In the genomic region with DNA sequence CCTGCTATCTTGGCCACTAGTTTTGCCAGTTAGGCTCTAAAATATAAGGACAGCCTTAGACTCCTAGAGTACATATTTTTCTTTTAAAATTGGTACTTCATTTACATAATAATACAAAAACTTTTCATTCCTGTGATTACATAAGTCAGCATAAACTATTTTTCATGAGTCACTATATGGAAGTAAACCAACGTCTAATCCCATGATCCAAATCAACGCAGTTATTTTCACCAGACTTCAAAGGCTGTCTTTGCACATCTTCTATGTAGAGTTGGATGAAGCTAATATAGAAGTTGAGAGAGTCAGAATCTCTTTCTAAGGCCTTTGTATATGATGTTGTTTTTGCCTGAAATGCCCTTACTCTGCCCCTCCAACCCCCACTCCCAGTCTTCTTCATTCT, we compare ENCODE assay signal across 16 cellular contexts. TPM values are rescaled to one million over a fixed set of nuclear protein-coding genes. Genes with fewer than 3 reads are reported as not detected.
DNase-seq lines count a peak whose midpoint lies in the region; ATAC-seq and TF ChIP-seq lines count a peak whose summit lies in the region.
"Had no signal": no experiment of that assay in that cellular context is flagged by ENCODE, and none has a peak within 500 bp of the region (broad histone marks: within the 10 kb centered on the region; RNA-seq: fewer than 3 reads in every experiment).

No MANE protein-coding gene starts in this region.

- H2AK5ac ChIP-seq in neuronal stem cell (ENCODE audit: low read depth, low read length), result no peak overlapping the region

- H3K27me3 Mint-ChIP-seq in chondrocyte (ENCODE audit: low read depth) (peaks cover 3% of the 10 kb centered on the region), progenitor cell of endocrine pancreas (peaks cover 40% of the 10 kb centered on the region)
- H3K27me3 Mint-ChIP-seq in stimulated activated naive CD8-positive, alpha-beta T cell treated with anti-CD3 and anti-CD28 coated beads, Interleukin-15, amount 100 ng/mL, for 72 hours, result no peaks in the 10 kb centered on the region

- H3K18ac ChIP-seq in neuronal stem cell (ENCODE audit: low read length), result no peak overlapping the region

- H3K4me1 ChIP-seq in neuronal stem cell (ENCODE audit: control insufficient read depth in 2 of 2, insufficient read depth in 1 of 2, low read depth in 1 of 2, low read length in 2 of 2), result no peaks in the 10 kb centered on the region
- H3K4me1 ChIP-seq: HAP-1 had no signal

- H4K8ac ChIP-seq in neuronal stem cell (ENCODE audit: low read depth, low read length), result no peak overlapping the region

- no peak overlapping the region for H2BK12ac ChIP-seq in neuronal stem cell (ENCODE audit: low read length)

- no peaks in the 10 kb centered on the region for H3K36me3 Mint-ChIP-seq in chondrocyte (ENCODE audit: low read depth)
- no peaks in the 10 kb centered on the region for H3K36me3 Mint-ChIP-seq in progenitor cell of endocrine pancreas (ENCODE audit: insufficient read depth)
- H3K36me3 Mint-ChIP-seq: CD4-positive, CD25-positive, alpha-beta regulatory T cell; CD8-positive, alpha-beta T cell had no signal

- H3K36me3 ChIP-seq in neuronal stem cell (replicated peaks in 1 of 2; ENCODE audit: control insufficient read depth in 2 of 2, insufficient read depth in 2 of 2, low read length in 2 of 2), result no peaks in the 10 kb centered on the region
- H3K36me3 ChIP-seq: BLaER1, HAP-1 had no signal

- H2AFZ ChIP-seq in neuronal stem cell (ENCODE audit: low read length), result no peak overlapping the region
- H2AFZ ChIP-seq: GM23338 had no signal

- no peak for ATAC-seq in stimulated activated naive CD8-positive, alpha-beta T cell treated with anti-CD3 and anti-CD28 coated beads, Interleukin-15, amount 100 ng/mL, for 72 hours

- no peak overlapping the region for H3K27ac ChIP-seq in neuronal stem cell (replicated peaks; ENCODE audit: low read length)
- H3K27ac ChIP-seq: BLaER1, C4-2B had no signal

- no peak overlapping the region for H2BK120ac ChIP-seq in neuronal stem cell (ENCODE audit: low read depth, low read length)

- no peak for TF ChIP-seq CTCF in chondrocyte (IDR thresholded peaks at IDR 0.05)
- TF ChIP-seq CTCF in progenitor cell of endocrine pancreas (IDR thresholded peaks at IDR 0.05; ENCODE audit: unreplicated experiment), result no peak

- H3K27ac Mint-ChIP-seq in chondrocyte (ENCODE audit: unreplicated experiment), result peak overlapping the region; percentile 50
- peak overlapping the region; percentile 8 for H3K27ac Mint-ChIP-seq in progenitor cell of endocrine pancreas
- no peak overlapping the region for H3K27ac Mint-ChIP-seq in stimulated activated naive CD8-positive, alpha-beta T cell treated with anti-CD3 and anti-CD28 coated beads, Interleukin-15, amount 100 ng/mL, for 72 hours
- H3K27ac Mint-ChIP-seq: B cell; CD4-positive, CD25-positive, alpha-beta regulatory T cell; CD8-positive, alpha-beta T cell; GM23338 had no signal

- H3K4me1 Mint-ChIP-seq in chondrocyte (ENCODE audit: low read depth), result peaks cover 21% of the 10 kb centered on the region
- H3K4me1 Mint-ChIP-seq in progenitor cell of endocrine pancreas (ENCODE audit: low read depth), result no peaks in the 10 kb centered on the region
- H3K4me1 Mint-ChIP-seq in stimulated activated naive CD8-positive, alpha-beta T cell treated with anti-CD3 and anti-CD28 coated beads, Interleukin-15, amount 100 ng/mL, for 72 hours, result peaks cover 6% of the 10 kb centered on the region

- no peak overlapping the region for H3K14ac ChIP-seq in neuronal stem cell (ENCODE audit: low read length)

- H3K79me1 ChIP-seq in neuronal stem cell (ENCODE audit: low read depth, low read length), result no peaks in the 10 kb centered on the region

- H3K4me3 Mint-ChIP-seq in chondrocyte (ENCODE audit: unreplicated experiment) (no peak overlapping the region), progenitor cell of endocrine pancreas (ENCODE audit: low read depth) (no peak overlapping the region)
- H3K4me3 Mint-ChIP-seq in stimulated activated naive CD8-positive, alpha-beta T cell treated with anti-CD3 and anti-CD28 coated beads, Interleukin-15, amount 100 ng/mL, for 72 hours, result no peak overlapping the region
- H3K4me3 Mint-ChIP-seq: B cell; CD8-positive, alpha-beta T cell; GM23338 had no signal

- H3K9me3 Mint-ChIP-seq in chondrocyte (ENCODE audit: low read depth) (peaks cover 7% of the 10 kb centered on the region), progenitor cell of endocrine pancreas (ENCODE audit: low read depth) (no peaks in the 10 kb centered on the region)
- H3K9me3 Mint-ChIP-seq in stimulated activated naive CD8-positive, alpha-beta T cell treated with anti-CD3 and anti-CD28 coated beads, Interleukin-15, amount 100 ng/mL, for 72 hours, result no peaks in the 10 kb centered on the region
- H3K9me3 Mint-ChIP-seq: CD4-positive, CD25-positive, alpha-beta regulatory T cell; CD8-positive, alpha-beta T cell; GM23338 had no signal

- WGBS in neuronal stem cell (ENCODE audit: extremely low coverage in 2 of 2, insufficient read length in 2 of 2, insufficient replicate concordance in 1 of 2), 2 donors, result no CpG with 5 or more reads among the region's 2 CpGs

- no peak overlapping the region for H3K9ac ChIP-seq in neuronal stem cell (ENCODE audit: low read depth, low read length, poor library complexity)
- H3K9ac ChIP-seq: BLaER1 had no signal

- no peak overlapping the region for H3K4me3 ChIP-seq in neuronal stem cell (ENCODE audit: low read length in 2 of 2)
- H3K4me3 ChIP-seq: BLaER1, GM12878, GM23338, HAP-1 had no signal

- no peak overlapping the region for H4K91ac ChIP-seq in neuronal stem cell (ENCODE audit: low read depth, low read length, poor library complexity)

- peaks cover 0 to 4% (median 3%) of the 10 kb centered on the region in 3 experiments for H3K27me3 ChIP-seq in neuronal stem cell (ENCODE audit: control insufficient read depth in 3 of 3, insufficient read depth in 3 of 3, low read depth in 1 of 3, low read length in 3 of 3)
- H3K27me3 ChIP-seq: BLaER1 had no signal

- no peak overlapping the region for H3K23ac ChIP-seq in neuronal stem cell (ENCODE audit: low read depth, low read length, poor library complexity)

- peaks cover 0 to 3% of the 10 kb centered on the region in 2 donors for H3K9me3 ChIP-seq in neuronal stem cell (replicated peaks in 1 of 2; ENCODE audit: control insufficient read depth in 2 of 2, insufficient read depth in 1 of 2, low read depth in 1 of 2, low read length in 2 of 2)
- H3K9me3 ChIP-seq: BLaER1, Caco-2, HAP-1 had no signal

- no peak overlapping the region for H2BK5ac ChIP-seq in neuronal stem cell (ENCODE audit: low read length)

- H2BK15ac ChIP-seq in neuronal stem cell (ENCODE audit: low read length), result no peak overlapping the region

- H3K4ac ChIP-seq in neuronal stem cell (ENCODE audit: low read length), result no peak overlapping the region

- H3K4me2 ChIP-seq in neuronal stem cell (ENCODE audit: insufficient read depth, low read length, poor library complexity, severe bottlenecking), result no peak overlapping the region
- H3K4me2 ChIP-seq: BLaER1, GM23338 had no signal

- DNase-seq in HCEC 1CT, result peak; percentile 45
- no peak for DNase-seq in chondrocyte (ENCODE audit: low spot score)
- no peak for DNase-seq in progenitor cell of endocrine pancreas (ENCODE audit: low spot score, unreplicated experiment)
- no peak for DNase-seq in stimulated activated naive CD8-positive, alpha-beta T cell treated with anti-CD3 and anti-CD28 coated beads, Interleukin-15, amount 100 ng/mL, for 72 hours
- DNase-seq in neuronal stem cell (ENCODE audit: low spot score), result no peak
- no peak for DNase-seq in SK-N-DZ (ENCODE audit: low spot score)
- DNase-seq: Caco-2; CD8-positive, alpha-beta T cell; DMS79 had no signal

RNA-seq across cellular contexts. Expression of gene MFSD1, which starts 7.6 kb away (rescaled TPM):
- total RNA-seq in chondrocyte (52.8 to 67.9 TPM (median 53.9 TPM) in 3 replicates), progenitor cell of endocrine pancreas (17.6 and 17.8 TPM in 2 replicates)
- 4.2 TPM for polyA plus RNA-seq in neuronal stem cell (2013, experiment 1 of 2)
- 3.4 TPM for polyA plus RNA-seq in neuronal stem cell (2013, experiment 2 of 2)
- 64.7 and 66.2 TPM in 2 replicates for polyA plus RNA-seq in SK-N-DZ (2014; cell fraction: cytosol; rRNA removed)
- 30.5 and 36.8 TPM in 2 replicates for polyA plus RNA-seq in SK-N-DZ (2014; cell fraction: nucleus; rRNA removed)

Comparison
In these comparisons a context has a peak if more than half of its experiments do, and no peak if none do; other contexts are left out.
1. H3K27ac Mint-ChIP-seq: peak in chondrocyte (single experiment) and progenitor cell of endocrine pancreas (single experiment); none in stimulated activated naive CD8-positive, alpha-beta T cell treated with anti-CD3 and anti-CD28 coated beads, Interleukin-15, amount 100 ng/mL, for 72 hours (0 of 2).